In genomic region chr16:56355786-56356275, GRCh38 we compare ENCODE assay signal across 10 cellular contexts.
A peak's percentile ranks its signal among the peaks of the same experiment; 100 is the strongest.
DNase-seq lines count a peak whose midpoint lies in the region; ATAC-seq and TF ChIP-seq lines count a peak whose summit lies in the region.
"Had no signal": no experiment of that assay in that cellular context is flagged by ENCODE, and none has a peak within 500 bp of the region (broad histone marks: within the 10 kb centered on the region; RNA-seq: fewer than 3 reads in every experiment).

No MANE protein-coding gene starts in this region.

- H3K4me2 ChIP-seq in BLaER1 (0 out of 2 replicates have a peak overlapping the region, but pooled peaks have one; percentile 87), OCI-LY3 (ENCODE audit: low read length) (peak overlapping the region; percentile 95)

- H3K4me1 ChIP-seq in BLaER1 (peaks cover 34% of the 10 kb centered on the region), OCI-LY3 (ENCODE audit: low read length) (peaks cover 23% of the 10 kb centered on the region)
- H3K4me1 ChIP-seq: pancreas had no signal

- H3K9me3 ChIP-seq in BLaER1 (no peaks in the 10 kb centered on the region), OCI-LY3 (ENCODE audit: insufficient read depth, low read length) (no peaks in the 10 kb centered on the region)
- H3K9me3 ChIP-seq: pancreas had no signal

- H3K4me3 ChIP-seq in BLaER1 (no peak overlapping the region), OCI-LY3 (ENCODE audit: low read length) (peak overlapping the region; percentile 78)

- H3K27ac Mint-ChIP-seq in naive thymus-derived CD8-positive, alpha-beta T cell = peak overlapping the region; percentile 1 to 95 (median 86)

- no peak for TF ChIP-seq CTCF in OCI-LY3 (IDR thresholded peaks at IDR 0.05; ENCODE audit: low read depth, low read length)

- H3K79me2 ChIP-seq in OCI-LY3 (ENCODE audit: low read length) = no peaks in the 10 kb centered on the region

- no peak for ATAC-seq in naive thymus-derived CD8-positive, alpha-beta T cell
- no peak for ATAC-seq in GM18858 (IDR thresholded peaks at IDR 0.05; ENCODE audit: unreplicated experiment)
- no peak for ATAC-seq in HG03439 (IDR thresholded peaks at IDR 0.05; ENCODE audit: unreplicated experiment)
- ATAC-seq in HG02798 (IDR thresholded peaks at IDR 0.05; ENCODE audit: poor library complexity, unreplicated experiment) = no peak

- H3K27me3 Mint-ChIP-seq in naive thymus-derived CD8-positive, alpha-beta T cell = peaks cover 0 to 2% (median 0%) of the 10 kb centered on the region in 5 donors

- DNase-seq in caudate nucleus (lab: John Stamatoyannopoulos, UW) (no peak), NAMALWA (ENCODE audit: low spot score) (no peak)
- DNase-seq in naive thymus-derived CD8-positive, alpha-beta T cell = peak in 2 of 10 donors; percentile 3 to 40
- DNase-seq: GDM1 had no signal

- peak overlapping the region; percentile 86 for H2AFZ ChIP-seq in OCI-LY3 (ENCODE audit: low read depth, low read length)

- H3K4me1 Mint-ChIP-seq in naive thymus-derived CD8-positive, alpha-beta T cell = peaks cover 11 to 36% (median 31%) of the 10 kb centered on the region in 4 donors

- H3K4me3 Mint-ChIP-seq in naive thymus-derived CD8-positive, alpha-beta T cell = peak overlapping the region in 8 of 10 donors; percentile 0 to 93 (median 88)

- H3K27ac ChIP-seq in BLaER1 = no peak overlapping the region
- H3K27ac ChIP-seq in OCI-LY3 (ENCODE audit: low read length) = peak overlapping the region; percentile 68
- peak overlapping the region; percentile 56 for H3K27ac ChIP-seq in caudate nucleus (ENCODE audit: low read depth, low read length)
- H3K27ac ChIP-seq: pancreas had no signal

- POLR2A ChIA-PET in naive thymus-derived CD8-positive, alpha-beta T cell (lab: Charles Lee) = interaction anchor here (0.7 to 1.0 kb wide), 2 partner anchors 30 to 97 kb away, joined by 3 read pairs; no protein-coding TSS in a partner anchor

- no peaks in the 10 kb centered on the region for H3K9me3 Mint-ChIP-seq in naive thymus-derived CD8-positive, alpha-beta T cell

- H3K36me3 ChIP-seq in BLaER1 = peaks cover 11% of the 10 kb centered on the region
- H3K36me3 ChIP-seq in OCI-LY3 (replicated peaks; ENCODE audit: low read depth, low read length) = peaks cover 9% of the 10 kb centered on the region
- H3K36me3 ChIP-seq: pancreas had no signal

- H4K20me1 ChIP-seq in BLaER1 (no peaks in the 10 kb centered on the region), OCI-LY3 (ENCODE audit: insufficient read depth, low read length) (no peaks in the 10 kb centered on the region)

- H3K36me3 Mint-ChIP-seq in naive thymus-derived CD8-positive, alpha-beta T cell = peaks cover 0 to 2% (median 0%) of the 10 kb centered on the region in 3 donors

- H3K27me3 ChIP-seq in BLaER1 (no peaks in the 10 kb centered on the region), OCI-LY3 (ENCODE audit: low read depth, low read length) (peaks cover 2% of the 10 kb centered on the region; the same call in 1 of the 2 replicates)
- H3K27me3 ChIP-seq: pancreas had no signal

- no peak overlapping the region for H3K9ac ChIP-seq in BLaER1
- peak overlapping the region; percentile 81 for H3K9ac ChIP-seq in OCI-LY3 (ENCODE audit: low read length)
